ENCODE assay signal across 15 cellular contexts in genomic region chr16:51095114-51095872, GRCh38. TPM values are rescaled to one million over a fixed set of nuclear protein-coding genes. Genes with fewer than 3 reads are reported as not detected.
DNase-seq lines count a peak whose midpoint lies in the region; ATAC-seq, FAIRE-seq and TF ChIP-seq lines count a peak whose summit lies in the region.
"Had no signal": no experiment of that assay in that cellular context is flagged by ENCODE, and none has a peak within 500 bp of the region (broad histone marks: within the 10 kb centered on the region; RNA-seq: fewer than 3 reads in every experiment).

No MANE protein-coding gene starts in this region.

- H3K56ac ChIP-seq in H1 (replicated peaks; ENCODE audit: insufficient read length, low read depth, low read length): no peak overlapping the region

- no peaks in the 10 kb centered on the region for H3K4me1 Mint-ChIP-seq in nephron
- H3K4me1 Mint-ChIP-seq: CD8-positive, alpha-beta memory T cell had no signal

- WGBS in H1 (ENCODE audit: extremely low coverage in 1 of 2, insufficient coverage in 1 of 2, insufficient read length in 1 of 2, insufficient replicate concordance in 2 of 2, low coverage in 1 of 2, low lambda C conversion rate in 2 of 2, missing lambda C conversion rate in 1 of 2), 2 experiments: 55% methylated on average over 20 of the region's 20 CpGs; no CpG with 5 or more reads in 1 of the 2 experiments

- FAIRE-seq in H1 (lab: Jason Lieb, UNC) (no peak), kidney (lab: Jason Lieb, UNC) (no peak)

- TF ChIP-seq POLR2A in H1 (IDR thresholded peaks at IDR 0.05; ENCODE audit: control extremely low read depth in 1 of 2, low read depth in 2 of 2, low read length in 2 of 2): no peak

- DNase-seq in Ammon's horn (ENCODE audit: low spot score) (peak; percentile 26), H1 (ENCODE audit: low read depth in 1 of 2, low spot score in 2 of 2) (no peak), kidney (no peak), NCI-H1417 treated with DMSO at 0.1 percent for 48 hours (lab: John Stamatoyannopoulos, UW) (no peak)
- DNase-seq: CD8-positive, alpha-beta memory T cell; NCI-H345; NCI-H526 treated with DMSO at 0.1 percent for 48 hours had no signal

- no peak overlapping the region for H2BK5ac ChIP-seq in H1 (ENCODE audit: low read depth, low read length)

- intact Hi-C loops in kidney (cut with DNase I): no loop called here

- no peak overlapping the region for H3K4ac ChIP-seq in H1 (replicated peaks; ENCODE audit: insufficient read length, low read depth, low read length)

- no peaks in the 10 kb centered on the region for H3K23me2 ChIP-seq in H1 (ENCODE audit: low read depth, low read length)

- H3K79me1 ChIP-seq in H1 (ENCODE audit: low read depth, low read length): no peaks in the 10 kb centered on the region

- H2BK20ac ChIP-seq in H1 (ENCODE audit: low read length): no peak overlapping the region

- no peaks in the 10 kb centered on the region for H3K36me3 Mint-ChIP-seq in nephron (ENCODE audit: low read depth)
- H3K36me3 Mint-ChIP-seq: CD8-positive, alpha-beta memory T cell had no signal

- H3K4me3 Mint-ChIP-seq in nephron: no peak overlapping the region

- TF ChIP-seq RAD21 in H1 (IDR thresholded peaks at IDR 0.05 in 1 of 2, conservative IDR thresholded peaks at IDR 0.05 in 1 of 2; ENCODE audit: low read depth in 2 of 2, low read length in 2 of 2): no peak

- H3K18ac ChIP-seq in H1 (ENCODE audit: extremely low read depth, low read length): no peak overlapping the region

- no peak overlapping the region; the same call in 1 of the 2 replicates for H2AFZ ChIP-seq in H1 (ENCODE audit: low read length)

- POLR2A ChIA-PET in H1 (lab: Charles Lee; ENCODE audit: partially characterized antibody): no interaction called here

- H3K36me3 ChIP-seq in H1 (ENCODE audit: control insufficient read depth in 2 of 4, insufficient read depth in 4 of 4, low read length in 3 of 4) (no peaks in the 10 kb centered on the region), kidney (ENCODE audit: control insufficient read depth in 1 of 2, insufficient read depth in 2 of 2, low read length in 2 of 2) (no peaks in the 10 kb centered on the region)
- H3K36me3 ChIP-seq: BLaER1, HAP-1 had no signal

- H2BK15ac ChIP-seq in H1 (ENCODE audit: low read length): no peak overlapping the region

- no peak overlapping the region for H3K27ac ChIP-seq in H1 (ENCODE audit: low read depth, low read length)
- H3K27ac ChIP-seq in kidney (ENCODE audit: low read depth in 2 of 2, low read length in 2 of 2): peak overlapping the region; percentile 41 to 81
- H3K27ac ChIP-seq: 22Rv1, BLaER1 had no signal

- H3K9ac ChIP-seq in H1 (replicated peaks in 1 of 4; ENCODE audit: extremely low read depth in 1 of 4, low read depth in 3 of 4, low read length in 3 of 4) (no peak overlapping the region), kidney (ENCODE audit: low read length in 2 of 2) (peak overlapping the region in 1 of 2 donors; percentile 38)
- H3K9ac ChIP-seq: BLaER1 had no signal

- no peaks in the 10 kb centered on the region for H3K79me2 ChIP-seq in H1 (ENCODE audit: control insufficient read depth in 1 of 2, insufficient read depth in 2 of 2, low read length in 2 of 2)

- TF ChIP-seq EP300 in H1 (IDR thresholded peaks at IDR 0.05; ENCODE audit: borderline replicate concordance in 1 of 2, low read depth in 2 of 2, low read length in 2 of 2): no peak

- no peaks in the 10 kb centered on the region for H3K27me3 ChIP-seq in H1 (replicated peaks in 1 of 4; ENCODE audit: control insufficient read depth in 3 of 4, extremely low read depth in 1 of 4, insufficient read depth in 3 of 4, low read length in 3 of 4)
- H3K27me3 ChIP-seq: BLaER1 had no signal

- no peak for TF ChIP-seq CTCF in H1 (IDR thresholded peaks at IDR 0.05; ENCODE audit: control extremely low read depth in 1 of 3, insufficient read depth in 1 of 3, low read depth in 1 of 3, low read length in 3 of 3)
- TF ChIP-seq CTCF in kidney (IDR thresholded peaks at IDR 0.05; ENCODE audit: borderline replicate concordance, extremely low read depth, insufficient read depth): no peak
- no peak for TF ChIP-seq CTCF in nephron (IDR thresholded peaks at IDR 0.05; ENCODE audit: unreplicated experiment in 3 of 3)

- H2BK12ac ChIP-seq in H1 (ENCODE audit: low read depth, low read length): no peak overlapping the region

- H3K4me2 ChIP-seq in H1 (ENCODE audit: insufficient read depth in 1 of 2, low read depth in 2 of 2, low read length in 2 of 2): peak overlapping the region; percentile 15 to 29; a peak in 1 of 4 replicates
- H3K4me2 ChIP-seq: BLaER1 had no signal

- H4K5ac ChIP-seq in H1 (ENCODE audit: insufficient read length, low read depth, low read length): peak overlapping the region; percentile 21

- H4K20me1 ChIP-seq in H1 (replicated peaks in 1 of 2; ENCODE audit: control insufficient read depth in 1 of 2, insufficient read depth in 2 of 2, low read length in 2 of 2): no peaks in the 10 kb centered on the region
- H4K20me1 ChIP-seq: BLaER1 had no signal

- H3K4me1 ChIP-seq in H1 (replicated peaks in 1 of 4; ENCODE audit: control insufficient read depth in 3 of 4, insufficient read depth in 4 of 4, low read length in 3 of 4) (peaks cover 0 to 6% (median 2%) of the 10 kb centered on the region in 4 experiments; a peak in 4 of 7 replicates), kidney (ENCODE audit: control insufficient read depth in 1 of 2, insufficient read depth in 1 of 2, low read depth in 1 of 2, low read length in 2 of 2) (peaks cover 0 to 16% of the 10 kb centered on the region in 2 donors)
- H3K4me1 ChIP-seq: BLaER1, HAP-1 had no signal

- no peak overlapping the region for H4K8ac ChIP-seq in H1 (ENCODE audit: extremely low read depth, insufficient read depth, low read length)

- H3K9me3 ChIP-seq in H1 (ENCODE audit: insufficient read depth in 2 of 2, low read depth in 1 of 2, low read length in 1 of 2): no peaks in the 10 kb centered on the region
- H3K9me3 ChIP-seq in kidney (ENCODE audit: control insufficient read depth in 1 of 2, low read length in 2 of 2): no peaks in the 10 kb centered on the region
- H3K9me3 ChIP-seq: HAP-1 had no signal

- no peak overlapping the region for H3K23ac ChIP-seq in H1 (ENCODE audit: insufficient read length)

- H3K27me3 Mint-ChIP-seq in nephron (ENCODE audit: low read depth): peaks cover 27% of the 10 kb centered on the region

- no peak overlapping the region for H3K14ac ChIP-seq in H1 (ENCODE audit: insufficient read length)

- H4K91ac ChIP-seq in H1 (replicated peaks; ENCODE audit: insufficient read length, low read length): no peak overlapping the region

- H3K4me3 ChIP-seq in H1 (ENCODE audit: extremely low read depth in 1 of 4, insufficient read depth in 2 of 4, low read depth in 3 of 4, low read length in 4 of 4): peak overlapping the region in 1 of 4 experiments; percentile 16; a peak in 1 of 8 replicates
- peak overlapping the region; percentile 1 to 42 for H3K4me3 ChIP-seq in kidney (ENCODE audit: low read length in 2 of 2)
- H3K4me3 ChIP-seq: BLaER1, HAP-1 had no signal

- CTCF ChIA-PET in H1 (lab: Charles Lee; ENCODE audit: partially characterized antibody): interaction anchor here (1.2 kb wide), 1 partner anchor 12 kb away, joined by 3 read pairs; no protein-coding TSS in a partner anchor

- H2BK120ac ChIP-seq in H1 (replicated peaks; ENCODE audit: low read depth, low read length): no peak overlapping the region

- no peak for ATAC-seq in HG03378 (IDR thresholded peaks at IDR 0.05; ENCODE audit: unreplicated experiment)
- ATAC-seq in GM19395 (IDR thresholded peaks at IDR 0.05; ENCODE audit: unreplicated experiment): no peak
- no peak for ATAC-seq in HG03439 (IDR thresholded peaks at IDR 0.05; ENCODE audit: unreplicated experiment)

- no peak overlapping the region for H2AK5ac ChIP-seq in H1 (ENCODE audit: low read depth, low read length)

- H3K9me3 Mint-ChIP-seq in nephron: peaks cover 7% of the 10 kb centered on the region

- H3K27ac Mint-ChIP-seq in nephron: peak overlapping the region; percentile 36 to 66 (median 57)
- H3K27ac Mint-ChIP-seq: CD8-positive, alpha-beta memory T cell had no signal

TF ChIP-seq in H1, 55 proteins besides CTCF, POLR2A, EP300 and RAD21 (continues in another document):
- TF ChIP-seq SP2 (IDR thresholded peaks at IDR 0.05; ENCODE audit: low read length): no peak
- TF ChIP-seq SP4 (IDR thresholded peaks at IDR 0.05; ENCODE audit: low read length): no peak
- no peak for TF ChIP-seq SIX5 (IDR thresholded peaks at IDR 0.05; ENCODE audit: low read depth, low read length)
- TF ChIP-seq RFX5 (IDR thresholded peaks at IDR 0.05; ENCODE audit: borderline replicate concordance, low read depth, low read length): no peak
- no peak for TF ChIP-seq NANOG (IDR thresholded peaks at IDR 0.05; ENCODE audit: insufficient read depth, low read depth, low read length, poor library complexity, severe bottlenecking)
- TF ChIP-seq TEAD4 (IDR thresholded peaks at IDR 0.05; ENCODE audit: low read depth, low read length): no peak
- TF ChIP-seq EZH2 (IDR thresholded peaks at IDR 0.05; ENCODE audit: low read depth, low read length, severe bottlenecking): no peak
- no peak for TF ChIP-seq KDM5A (IDR thresholded peaks at IDR 0.05; ENCODE audit: low read length)
- TF ChIP-seq SAP30 (IDR thresholded peaks at IDR 0.05; ENCODE audit: insufficient read depth, insufficient replicate concordance, low read length): no peak
- TF ChIP-seq CTBP2 (IDR thresholded peaks at IDR 0.05; ENCODE audit: borderline replicate concordance, insufficient read depth, insufficient read length, low read length): no peak
- no peak for TF ChIP-seq BACH1 (IDR thresholded peaks at IDR 0.05; ENCODE audit: low read length)
- TF ChIP-seq SRF (IDR thresholded peaks at IDR 0.05; ENCODE audit: low read depth, low read length): no peak
- no peak for TF ChIP-seq YY1 (IDR thresholded peaks at IDR 0.05; ENCODE audit: low read depth, low read length)

RNA-seq across cellular contexts. Expression of gene SALL1, which starts 55.8 kb away (rescaled TPM):
- total RNA-seq in H1 (2021; fragmentation: NEBNext Ultra II Directional; extraction: Animal tissue kit (Norgen Biotek cat#: 25700)): 54.3 and 56.8 TPM in 2 replicates
- polyA plus RNA-seq in H1 (2011; rRNA removed) (33.7 and 40.5 TPM in 2 replicates), kidney (ENCODE audit: insufficient read depth, low read depth, low replicate concordance) (15.3 TPM)
- polyA plus RNA-seq in H1 (2011; cell fraction: cytosol; rRNA removed): 29.6 TPM
- 55.1 TPM for polyA plus RNA-seq in H1 (2011; cell fraction: nucleus; rRNA removed)
- polyA plus RNA-seq in H1 (2012, experiment 1 of 2): 44.6 to 47.3 TPM (median 46.1 TPM) in 4 replicates
- 9.7 TPM for polyA plus RNA-seq in H1 (2012, experiment 2 of 2)
- 31.3 TPM for polyA plus RNA-seq in H1 (2013, experiment 1 of 2)
- polyA plus RNA-seq in H1 (2013, experiment 2 of 2): 31.7 TPM
- 39.5 and 43.2 TPM in 2 replicates for polyA minus RNA-seq in H1 (2011; rRNA and poly(A)+ RNA removed)
- polyA minus RNA-seq in H1 (2011; cell fraction: cytosol; rRNA and poly(A)+ RNA removed): 29.9 TPM
- 19.5 TPM for polyA minus RNA-seq in H1 (2011; cell fraction: nucleus; rRNA and poly(A)+ RNA removed)
- total RNA-seq in kidney: 75.3 TPM
- total RNA-seq: CD8-positive, alpha-beta memory T cell; OCI-LY7 had no signal
- polyA plus RNA-seq: CD8-positive, alpha-beta memory T cell had no signal
